ENCODE assay signal across 4 cellular contexts in genomic region chr22:22189796-22190195, GRCh38. TPM values are rescaled to one million over a fixed set of nuclear protein-coding genes. Genes with fewer than 3 reads are reported as not detected.
"Had no signal": no experiment of that assay in that cellular context is flagged by ENCODE, and none has a peak within 500 bp of the region (broad histone marks: within the 10 kb centered on the region; RNA-seq: fewer than 3 reads in every experiment).

No MANE protein-coding gene starts in this region.

RNA-seq across cellular contexts. Expression of gene VPREB1, which starts 54.8 kb away (rescaled TPM):
- total RNA-seq: HepG2, HT-29, HT1080, IMR-90 had no signal
- polyA plus RNA-seq: HepG2, IMR-90 had no signal
